Comparison of ENCODE assay signal across 13 cellular contexts in the genomic region with DNA sequence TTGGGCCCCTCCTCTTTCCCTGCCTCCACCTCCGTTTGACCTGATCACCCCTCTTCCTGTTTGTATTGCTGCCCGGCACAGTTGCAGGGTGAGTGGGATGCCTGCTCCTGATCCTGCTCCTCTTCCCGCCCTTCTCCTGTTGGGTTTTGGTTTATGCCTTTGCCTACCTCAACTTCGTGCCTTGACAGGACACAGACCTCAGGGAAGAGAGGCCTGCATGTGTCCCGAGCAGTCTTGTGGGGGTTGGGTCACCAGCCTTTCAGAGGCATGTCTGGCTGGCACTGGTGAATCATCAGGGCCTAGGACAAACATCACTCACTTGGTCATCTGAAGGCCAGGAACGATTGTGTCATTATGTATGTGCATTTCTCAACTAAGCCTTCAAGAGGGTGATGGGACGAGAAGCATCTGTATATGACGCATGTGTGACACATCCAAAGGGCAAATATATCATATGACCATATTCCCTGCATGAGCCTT. TPM values are rescaled to one million over a fixed set of nuclear protein-coding genes. Genes with fewer than 3 reads are reported as not detected.
DNase-seq lines count a peak whose midpoint lies in the region; ATAC-seq and TF ChIP-seq lines count a peak whose summit lies in the region.
"Had no signal": no experiment of that assay in that cellular context is flagged by ENCODE, and none has a peak within 500 bp of the region (broad histone marks: within the 10 kb centered on the region; RNA-seq: fewer than 3 reads in every experiment).

No MANE protein-coding gene starts in this region.

- peaks cover 92% of the 10 kb centered on the region for H3K79me2 ChIP-seq in SK-N-SH (ENCODE audit: insufficient read depth)

- H3K4me3 Mint-ChIP-seq in HFFc6 = peak overlapping the region; percentile 73
- H3K4me3 Mint-ChIP-seq: activated CD4-positive, alpha-beta T cell treated with anti-CD3 and anti-CD28 coated beads, Interleukin-2, amount 10 ng/mL, durations not matched to agents 7 days and 5 days; naive thymus-derived CD8-positive, alpha-beta T cell had no signal

- no peak overlapping the region; the same call in 1 of the 2 replicates for H2AFZ ChIP-seq in SK-N-SH (ENCODE audit: low read depth)

- peak overlapping the region in 1 of 2 experiments; percentile 87; a peak in 2 of 4 replicates for H3K27ac ChIP-seq in SK-N-SH (ENCODE audit: low read depth in 2 of 2, low read length in 1 of 2)
- H3K27ac ChIP-seq: tibial nerve had no signal

- CTCF ChIA-PET in SK-N-SH (lab: Yijun Ruan, JAX) = no interaction called here

- peak in 1 of 2 experiments; percentile 57; a peak in 1 of 4 replicates for TF ChIP-seq EP300 in SK-N-SH (IDR thresholded peaks at IDR 0.05; ENCODE audit: borderline replicate concordance in 1 of 2, low read depth in 1 of 2, low read length in 1 of 2)

- peak overlapping the region; percentile 54 for H3K4me2 ChIP-seq in SK-N-SH

- ATAC-seq in GM18907 (IDR thresholded peaks at IDR 0.05; ENCODE audit: unreplicated experiment) = no peak
- no peak for ATAC-seq in GM21737 (IDR thresholded peaks at IDR 0.05; ENCODE audit: unreplicated experiment)
- ATAC-seq in HG03432 (IDR thresholded peaks at IDR 0.05; ENCODE audit: unreplicated experiment) = no peak
- no peak for ATAC-seq in HG03196 (IDR thresholded peaks at IDR 0.05; ENCODE audit: unreplicated experiment)
- ATAC-seq: naive thymus-derived CD8-positive, alpha-beta T cell had no signal

- H3K4me1 ChIP-seq in SK-N-SH (ENCODE audit: control insufficient read depth in 1 of 2, insufficient read depth in 2 of 2, low read depth in 1 of 2, low read length in 1 of 2) = peaks cover 0 to 11% of the 10 kb centered on the region in 2 experiments; a peak in 1 of 4 replicates
- H3K4me1 ChIP-seq: tibial nerve had no signal

- H3K4me1 Mint-ChIP-seq in HFFc6 (ENCODE audit: low read depth) = peaks cover 41% of the 10 kb centered on the region
- H3K4me1 Mint-ChIP-seq: activated CD4-positive, alpha-beta T cell treated with anti-CD3 and anti-CD28 coated beads, Interleukin-2, amount 10 ng/mL, durations not matched to agents 7 days and 5 days; naive thymus-derived CD8-positive, alpha-beta T cell had no signal

- H3K27me3 ChIP-seq in SK-N-SH (ENCODE audit: insufficient read depth) = no peaks in the 10 kb centered on the region
- H3K27me3 ChIP-seq: tibial nerve had no signal

- no peak overlapping the region for H3K4me3 ChIP-seq in SK-N-SH (ENCODE audit: low read depth in 2 of 2, low read length in 1 of 2)
- H3K4me3 ChIP-seq: tibial nerve had no signal

- peak overlapping the region; percentile 18; the same call in 1 of the 2 replicates for H3K9ac ChIP-seq in SK-N-SH

- peaks cover 38% of the 10 kb centered on the region for H3K36me3 Mint-ChIP-seq in HFFc6 (ENCODE audit: low read depth)

- peaks cover 0 to 69% of the 10 kb centered on the region in 2 experiments for H3K36me3 ChIP-seq in SK-N-SH (replicated peaks in 1 of 2; ENCODE audit: control insufficient read depth in 1 of 2, insufficient read depth in 2 of 2, low read length in 1 of 2)
- H3K36me3 ChIP-seq: tibial nerve had no signal

- DNase-seq in HFFc6 (peak; percentile 95), SK-N-SH (no peak), fibroblast of the conjunctiva (ENCODE audit: low read depth) (peak; percentile 56), stromal cell of bone marrow (ENCODE audit: low read depth) (peak; percentile 98)
- DNase-seq: activated CD4-positive, alpha-beta T cell treated with anti-CD3 and anti-CD28 coated beads, Interleukin-2, amount 10 ng/mL, durations not matched to agents 7 days and 5 days; head of caudate nucleus; naive thymus-derived CD8-positive, alpha-beta T cell; NCI-H1105 treated with DMSO at 0.1 percent for 48 hours had no signal

- peaks cover 1% of the 10 kb centered on the region; the same call in 1 of the 2 replicates for H3K27me3 Mint-ChIP-seq in HFFc6 (ENCODE audit: insufficient read depth)
- H3K27me3 Mint-ChIP-seq: activated CD4-positive, alpha-beta T cell treated with anti-CD3 and anti-CD28 coated beads, Interleukin-2, amount 10 ng/mL, durations not matched to agents 7 days and 5 days had no signal

- TF ChIP-seq CTCF in HFFc6 (IDR thresholded peaks at IDR 0.05) (no peak), SK-N-SH (IDR thresholded peaks at IDR 0.05) (no peak)

- WGBS in SK-N-SH (ENCODE audit: low lambda C conversion rate) = 14% methylated on average over 8 of the region's 8 CpGs

- peaks cover 10% of the 10 kb centered on the region for H4K20me1 ChIP-seq in SK-N-SH (ENCODE audit: insufficient read depth)

- H3K9me3 ChIP-seq in SK-N-SH = no peaks in the 10 kb centered on the region
- H3K9me3 ChIP-seq: tibial nerve had no signal

- no peak for TF ChIP-seq RAD21 in SK-N-SH (IDR thresholded peaks at IDR 0.05; ENCODE audit: low read length)

- H3F3A ChIP-seq in SK-N-SH (replicated peaks; ENCODE audit: insufficient read depth) = peaks cover 20% of the 10 kb centered on the region

- POLR2A ChIA-PET in SK-N-SH (lab: Yijun Ruan, JAX) = no interaction called here

- H3K9me3 Mint-ChIP-seq in HFFc6 = no peaks in the 10 kb centered on the region; the same call in 1 of the 2 replicates
- H3K9me3 Mint-ChIP-seq: activated CD4-positive, alpha-beta T cell treated with anti-CD3 and anti-CD28 coated beads, Interleukin-2, amount 10 ng/mL, durations not matched to agents 7 days and 5 days had no signal

- peak overlapping the region; percentile 92 for H3K27ac Mint-ChIP-seq in HFFc6
- H3K27ac Mint-ChIP-seq: activated CD4-positive, alpha-beta T cell treated with anti-CD3 and anti-CD28 coated beads, Interleukin-2, amount 10 ng/mL, durations not matched to agents 7 days and 5 days; naive thymus-derived CD8-positive, alpha-beta T cell had no signal

- no peaks in the 10 kb centered on the region for H3K9me2 ChIP-seq in SK-N-SH

TF ChIP-seq in SK-N-SH, 30 proteins besides CTCF, POLR2A, EP300 and RAD21 (continues in another document):
- TF ChIP-seq, protein P1, sequence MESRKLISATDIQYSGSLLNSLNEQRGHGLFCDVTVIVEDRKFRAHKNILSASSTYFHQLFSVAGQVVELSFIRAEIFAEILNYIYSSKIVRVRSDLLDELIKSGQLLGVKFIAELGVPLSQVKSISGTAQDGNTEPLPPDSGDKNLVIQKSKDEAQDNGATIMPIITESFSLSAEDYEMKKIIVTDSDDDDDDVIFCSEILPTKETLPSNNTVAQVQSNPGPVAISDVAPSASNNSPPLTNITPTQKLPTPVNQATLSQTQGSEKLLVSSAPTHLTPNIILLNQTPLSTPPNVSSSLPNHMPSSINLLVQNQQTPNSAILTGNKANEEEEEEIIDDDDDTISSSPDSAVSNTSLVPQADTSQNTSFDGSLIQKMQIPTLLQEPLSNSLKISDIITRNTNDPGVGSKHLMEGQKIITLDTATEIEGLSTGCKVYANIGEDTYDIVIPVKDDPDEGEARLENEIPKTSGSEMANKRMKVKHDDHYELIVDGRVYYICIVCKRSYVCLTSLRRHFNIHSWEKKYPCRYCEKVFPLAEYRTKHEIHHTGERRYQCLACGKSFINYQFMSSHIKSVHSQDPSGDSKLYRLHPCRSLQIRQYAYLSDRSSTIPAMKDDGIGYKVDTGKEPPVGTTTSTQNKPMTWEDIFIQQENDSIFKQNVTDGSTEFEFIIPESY (IDR thresholded peaks at IDR 0.05; ENCODE audit: borderline replicate concordance, low read depth) = no peak
- TF ChIP-seq MEF2A (IDR thresholded peaks at IDR 0.05; ENCODE audit: borderline replicate concordance, low read depth) (no peak), GABPA (IDR thresholded peaks at IDR 0.05; ENCODE audit: low read depth) (no peak), RXRA (IDR thresholded peaks at IDR 0.05; ENCODE audit: borderline replicate concordance, low read depth) (peak; percentile 73; the same call in 1 of the 2 replicates), RCOR1 (IDR thresholded peaks at IDR 0.05; ENCODE audit: low read length) (no peak), POLR2AphosphoS5 (IDR thresholded peaks at IDR 0.05; ENCODE audit: low read depth, low read length) (no peak), FOSL2 (IDR thresholded peaks at IDR 0.05; ENCODE audit: borderline replicate concordance, low read depth) (peak; percentile 82; the same call in 1 of the 2 replicates), FOXJ3 (CRISPR knock-in tag; IDR thresholded peaks at IDR 0.05) (no peak), RFX5 (IDR thresholded peaks at IDR 0.05; ENCODE audit: low read length) (no peak), TCF12 (IDR thresholded peaks at IDR 0.05) (peak; percentile 73), JUND (IDR thresholded peaks at IDR 0.05) (peak; percentile 68)
- TF ChIP-seq, protein P2, sequence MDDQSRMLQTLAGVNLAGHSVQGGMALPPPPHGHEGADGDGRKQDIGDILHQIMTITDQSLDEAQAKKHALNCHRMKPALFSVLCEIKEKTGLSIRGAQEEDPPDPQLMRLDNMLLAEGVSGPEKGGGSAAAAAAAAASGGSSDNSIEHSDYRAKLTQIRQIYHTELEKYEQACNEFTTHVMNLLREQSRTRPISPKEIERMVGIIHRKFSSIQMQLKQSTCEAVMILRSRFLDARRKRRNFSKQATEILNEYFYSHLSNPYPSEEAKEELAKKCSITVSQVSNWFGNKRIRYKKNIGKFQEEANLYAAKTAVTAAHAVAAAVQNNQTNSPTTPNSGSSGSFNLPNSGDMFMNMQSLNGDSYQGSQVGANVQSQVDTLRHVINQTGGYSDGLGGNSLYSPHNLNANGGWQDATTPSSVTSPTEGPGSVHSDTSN (IDR thresholded peaks at IDR 0.05) = peak; percentile 83
- TF ChIP-seq, protein P3, sequence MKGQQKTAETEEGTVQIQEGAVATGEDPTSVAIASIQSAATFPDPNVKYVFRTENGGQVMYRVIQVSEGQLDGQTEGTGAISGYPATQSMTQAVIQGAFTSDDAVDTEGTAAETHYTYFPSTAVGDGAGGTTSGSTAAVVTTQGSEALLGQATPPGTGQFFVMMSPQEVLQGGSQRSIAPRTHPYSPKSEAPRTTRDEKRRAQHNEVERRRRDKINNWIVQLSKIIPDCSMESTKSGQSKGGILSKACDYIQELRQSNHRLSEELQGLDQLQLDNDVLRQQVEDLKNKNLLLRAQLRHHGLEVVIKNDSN (IDR thresholded peaks at IDR 0.05; ENCODE audit: borderline replicate concordance, low read depth) = no peak
- TF ChIP-seq, protein P4, sequence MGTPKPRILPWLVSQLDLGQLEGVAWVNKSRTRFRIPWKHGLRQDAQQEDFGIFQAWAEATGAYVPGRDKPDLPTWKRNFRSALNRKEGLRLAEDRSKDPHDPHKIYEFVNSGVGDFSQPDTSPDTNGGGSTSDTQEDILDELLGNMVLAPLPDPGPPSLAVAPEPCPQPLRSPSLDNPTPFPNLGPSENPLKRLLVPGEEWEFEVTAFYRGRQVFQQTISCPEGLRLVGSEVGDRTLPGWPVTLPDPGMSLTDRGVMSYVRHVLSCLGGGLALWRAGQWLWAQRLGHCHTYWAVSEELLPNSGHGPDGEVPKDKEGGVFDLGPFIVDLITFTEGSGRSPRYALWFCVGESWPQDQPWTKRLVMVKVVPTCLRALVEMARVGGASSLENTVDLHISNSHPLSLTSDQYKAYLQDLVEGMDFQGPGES (IDR thresholded peaks at IDR 0.05; ENCODE audit: low read depth, low read length) = no peak

RNA-seq across cellular contexts. Expression of a gene that starts 56.9 kb away (rescaled TPM):
- 10 to 100 TPM; 23.8 to 56.3 (median 25.5) TPM for total RNA-seq in HFFc6 (2021; fragmentation: NEBNext Ultra II Directional; extraction: Animal tissue kit (Norgen Biotek cat#: 25700))
- polyA plus RNA-seq in SK-N-SH (2012; rRNA removed) = 35.8 and 49.7 TPM in 2 replicates
- 34.1 and 48.3 TPM in 2 replicates for polyA plus RNA-seq in SK-N-SH (2012; cell fraction: cytosol; rRNA removed)
- 28.9 and 53.2 TPM in 2 replicates for polyA plus RNA-seq in SK-N-SH (2012; cell fraction: nucleus; rRNA removed)
- total RNA-seq: activated CD4-positive, alpha-beta T cell treated with anti-CD3 and anti-CD28 coated beads, Interleukin-2, amount 10 ng/mL, durations not matched to agents 7 days and 5 days had no signal
